In the genomic region with DNA sequence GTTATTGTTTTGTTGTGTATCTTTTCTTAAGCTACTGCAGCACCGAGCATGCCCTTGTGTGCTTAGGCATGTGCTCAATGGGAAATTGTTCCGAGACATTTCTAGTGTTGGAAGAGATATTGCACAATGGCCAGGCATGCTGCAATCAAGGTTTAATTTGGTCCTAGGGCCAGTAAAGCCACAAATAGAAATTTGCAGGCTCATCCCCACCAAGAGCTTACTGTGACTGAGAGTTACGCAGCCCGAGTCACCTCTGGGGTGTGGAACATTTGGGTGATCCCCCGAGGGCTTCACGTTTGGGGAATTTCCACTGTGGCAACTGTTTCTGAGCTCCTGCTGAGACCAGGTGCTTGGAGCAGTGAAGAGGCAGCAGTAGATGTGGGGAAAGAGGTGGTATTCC, we compare ENCODE assay signal across 9 cellular contexts.
DNase-seq lines count a peak whose midpoint lies in the region; ATAC-seq and TF ChIP-seq lines count a peak whose summit lies in the region.
"Had no signal": no experiment of that assay in that cellular context is flagged by ENCODE, and none has a peak within 500 bp of the region (broad histone marks: within the 10 kb centered on the region; RNA-seq: fewer than 3 reads in every experiment).

No MANE protein-coding gene starts in this region.

- DNase-seq in MCF 10A (ENCODE audit: unreplicated experiment) (peak; percentile 83), breast epithelium (ENCODE audit: low spot score in 2 of 2) (no peak), left ventricle myocardium superior (no peak), transverse colon (peak; percentile 18), OCI-M2 (lab: John Stamatoyannopoulos, UW; ENCODE audit: unreplicated experiment) (no peak), activated gamma-delta T cell (lab: John Stamatoyannopoulos, UW) (no peak), NCI-H187 treated with DMSO at 0.1 percent for 48 hours (lab: John Stamatoyannopoulos, UW) (no peak)
- peak; percentile 65 to 71 for DNase-seq in activated T-cell treated with anti-CD3 and anti-CD28 coated beads, Interleukin-2, amount 50 U/mL, for 48 hours

- H3K4me1 ChIP-seq in breast epithelium (no peaks in the 10 kb centered on the region), transverse colon (peaks cover 0 to 9% (median 0%) of the 10 kb centered on the region in 4 donors)
- H3K4me1 ChIP-seq: BLaER1 had no signal

- in situ Hi-C loops in transverse colon (cut with MboI; ENCODE audit: low pct_ligation_motif_present in 1 of 4, low pct_unique_long_range_greater_than_20kb in 1 of 4, low sequenced_read_pairs in 3 of 4): loop anchor here in 1 of 4 donors (25.0 kb wide), 1 partner anchor 125 kb away; no protein-coding TSS in a partner anchor

- no peaks in the 10 kb centered on the region for H3K27me3 ChIP-seq in breast epithelium
- H3K27me3 ChIP-seq in transverse colon: no peaks in the 10 kb centered on the region
- H3K27me3 ChIP-seq: BLaER1 had no signal

- peaks cover 20% of the 10 kb centered on the region for H3K4me1 Mint-ChIP-seq in MCF 10A (ENCODE audit: insufficient read depth, unreplicated experiment)

- CTCF ChIA-PET in MCF 10A (lab: Yijun Ruan, JAX): interaction anchor here (0.6 to 0.8 kb wide), 3 partner anchors 13 to 390 kb away, joined by 3 read pairs; no protein-coding TSS in a partner anchor

- TF ChIP-seq CTCF in MCF 10A (IDR thresholded peaks at IDR 0.05; ENCODE audit: unreplicated experiment): no peak
- TF ChIP-seq CTCF in breast epithelium (IDR thresholded peaks at IDR 0.05): no peak
- TF ChIP-seq CTCF in transverse colon (IDR thresholded peaks at IDR 0.05): no peak

- no TSS peak for BruUV-seq in MCF 10A (replicated peaks; lab: Mats Ljungman, UMichigan)

- TF ChIP-seq EP300 in transverse colon (IDR thresholded peaks at IDR 0.05; ENCODE audit: low read depth): no peak

- TF ChIP-seq POLR2A in breast epithelium (IDR thresholded peaks at IDR 0.05) (no peak), transverse colon (IDR thresholded peaks at IDR 0.05) (no peak)

- H3K27me3 Mint-ChIP-seq in MCF 10A (ENCODE audit: insufficient read depth, unreplicated experiment): no peaks in the 10 kb centered on the region

- H3K27ac ChIP-seq in breast epithelium (peak overlapping the region in 1 of 2 donors; percentile 35), transverse colon (no peak overlapping the region)
- H3K27ac ChIP-seq: BLaER1 had no signal

- H3K9me3 Mint-ChIP-seq in MCF 10A (ENCODE audit: unreplicated experiment): no peaks in the 10 kb centered on the region

- H3K4me3 ChIP-seq in breast epithelium: no peak overlapping the region
- H3K4me3 ChIP-seq in transverse colon: no peak overlapping the region
- H3K4me3 ChIP-seq: BLaER1 had no signal

- 84 to 100% methylated on average over 1 to 6 of the region's 6 CpGs for WGBS in transverse colon (ENCODE audit: low coverage in 1 of 2), 2 donors

- H3K36me3 Mint-ChIP-seq in MCF 10A (ENCODE audit: insufficient read depth, unreplicated experiment): no peaks in the 10 kb centered on the region

- intact Hi-C loops in MCF 10A (cut with micrococcal nuclease) (no loop called here), breast epithelium (cut with DNase I; ENCODE audit: low total_unique reads) (no loop called here), left ventricle myocardium superior (cut with micrococcal nuclease) (no loop called here), transverse colon (cut with DNase I; ENCODE audit: low total_unique reads) (no loop called here)

- H3K36me3 ChIP-seq in breast epithelium: no peaks in the 10 kb centered on the region
- no peaks in the 10 kb centered on the region for H3K36me3 ChIP-seq in transverse colon
- H3K36me3 ChIP-seq: BLaER1 had no signal

- POLR2A ChIA-PET in MCF 10A (lab: Yijun Ruan, JAX): interaction anchor here (0.6 to 4.3 kb wide), 12 partner anchors 9 to 318 kb away, joined by 3 to 47 read pairs (median 4); no protein-coding TSS in a partner anchor

- H3K9me3 ChIP-seq in breast epithelium (no peaks in the 10 kb centered on the region), transverse colon (no peaks in the 10 kb centered on the region)
- H3K9me3 ChIP-seq: BLaER1 had no signal

- H3K4me3 Mint-ChIP-seq in MCF 10A (ENCODE audit: unreplicated experiment): no peak overlapping the region

- H3K27ac Mint-ChIP-seq in MCF 10A (ENCODE audit: low read depth, unreplicated experiment): peak overlapping the region; percentile 76

- peak; percentile 93 for ATAC-seq in left ventricle myocardium superior

Comparison
In these comparisons a context has a peak if more than half of its experiments do, and no peak if none do; other contexts are left out.
1. DNase-seq: peak in MCF 10A (single experiment), activated T-cell treated with anti-CD3 and anti-CD28 coated beads, Interleukin-2, amount 50 U/mL, for 48 hours (2 of 2) and transverse colon (single experiment); none in breast epithelium (0 of 2), left ventricle myocardium superior (single experiment), OCI-M2 (single experiment), activated gamma-delta T cell (single experiment) and NCI-H187 treated with DMSO at 0.1 percent for 48 hours (single experiment).